In the genomic region with DNA sequence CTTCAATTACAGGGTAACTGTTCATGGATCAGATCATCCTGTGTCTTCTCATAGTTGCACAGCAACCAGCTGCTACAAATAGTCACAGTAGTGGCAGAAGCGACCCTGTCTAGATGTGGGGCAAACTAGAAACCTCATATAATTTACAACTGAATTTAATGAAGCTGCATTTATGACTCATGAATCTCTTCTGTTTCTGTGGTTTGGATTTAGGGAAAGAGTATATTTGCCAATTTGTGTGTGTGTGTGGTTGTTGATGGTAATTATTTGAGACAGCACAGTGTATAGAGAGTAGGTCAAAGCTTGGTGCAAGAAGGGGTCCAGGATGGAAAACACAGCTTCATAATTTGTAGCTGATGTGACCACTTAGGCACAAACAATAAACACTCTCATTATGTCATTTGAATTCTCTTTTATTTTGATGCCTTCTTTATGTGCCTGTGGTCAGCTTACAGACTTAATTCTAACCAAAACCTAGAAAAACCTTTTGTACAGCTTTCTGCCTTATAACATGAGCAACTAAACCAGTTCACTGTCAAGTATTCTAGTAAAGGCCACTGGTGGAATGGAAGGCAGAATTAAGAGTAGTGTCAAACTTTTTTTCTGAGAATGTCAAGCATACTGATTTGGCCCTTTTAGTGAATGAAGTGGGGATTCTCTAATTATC, we compare ENCODE assay signal across 22 cellular contexts.
DNase-seq lines count a peak whose midpoint lies in the region; ATAC-seq, FAIRE-seq and TF ChIP-seq lines count a peak whose summit lies in the region.
"Had no signal": no experiment of that assay in that cellular context is flagged by ENCODE, and none has a peak within 500 bp of the region (broad histone marks: within the 10 kb centered on the region; RNA-seq: fewer than 3 reads in every experiment).

No MANE protein-coding gene starts in this region.

- H3K4me3 ChIP-seq in GM12878 (no peak overlapping the region), mesenchymal stem cell (ENCODE audit: insufficient read depth in 1 of 2, low read depth in 1 of 2, low read length in 2 of 2) (no peak overlapping the region), smooth muscle cell (no peak overlapping the region)
- H3K4me3 ChIP-seq: coronary artery, SJSA1 had no signal

- in situ Hi-C loops in GM12878 (cut with MboI) = no loop called here

- no peak overlapping the region for H3K23ac ChIP-seq in mesenchymal stem cell (ENCODE audit: low read length in 2 of 2)

- H2BK12ac ChIP-seq in mesenchymal stem cell (ENCODE audit: low read length in 2 of 2) = no peak overlapping the region

- no peak overlapping the region for H3K14ac ChIP-seq in mesenchymal stem cell (ENCODE audit: low read length in 2 of 2)

- H3K79me2 ChIP-seq in GM12878 (ENCODE audit: control insufficient read depth, insufficient read depth, low read length) (no peaks in the 10 kb centered on the region), smooth muscle cell (ENCODE audit: low read depth) (no peaks in the 10 kb centered on the region)

- CTCF ChIA-PET in GM12878 (lab: Yijun Ruan, JAX) (interaction anchor here (0.6 to 1.6 kb wide), 6 partner anchors 12 to 537 kb away, joined by 3 to 4 read pairs (median 3); no protein-coding TSS in a partner anchor), RWPE1 (lab: Yijun Ruan, JAX) (no interaction called here)

- no peaks in the 10 kb centered on the region for H3K79me1 ChIP-seq in mesenchymal stem cell (replicated peaks; ENCODE audit: low read length, poor library complexity, severe bottlenecking)

- H3K4me2 ChIP-seq in GM12878 (ENCODE audit: control insufficient read depth, insufficient read depth) (no peak overlapping the region), mesenchymal stem cell (ENCODE audit: low read length, poor library complexity, severe bottlenecking) (no peak overlapping the region), smooth muscle cell (no peak overlapping the region)

- H3K27me3 ChIP-seq in GM12878 (replicated peaks in 1 of 2; ENCODE audit: control insufficient read depth in 2 of 2, insufficient read depth in 2 of 2, low read length in 1 of 2) (no peaks in the 10 kb centered on the region), mesenchymal stem cell (ENCODE audit: control insufficient read depth in 1 of 2, insufficient read depth in 1 of 2, low read length in 2 of 2) (no peaks in the 10 kb centered on the region), smooth muscle cell (ENCODE audit: low read depth) (no peaks in the 10 kb centered on the region)
- H3K27me3 ChIP-seq: SJSA1 had no signal

- H3K27ac ChIP-seq in GM12878 (ENCODE audit: control insufficient read depth, insufficient read depth) (no peak overlapping the region), mesenchymal stem cell (ENCODE audit: low read length, poor library complexity, severe bottlenecking) (no peak overlapping the region), RWPE1 (no peak overlapping the region), smooth muscle cell (ENCODE audit: low read depth) (no peak overlapping the region)
- H3K27ac ChIP-seq: coronary artery, SJSA1 had no signal

- peaks cover 8% of the 10 kb centered on the region; the same call in 1 of the 2 replicates for H3K4me1 Mint-ChIP-seq in HFFc6 (ENCODE audit: low read depth)
- H3K4me1 Mint-ChIP-seq: CD14-positive monocyte; natural killer cell; stimulated activated memory B cell treated with anti-CD40 and anti-IgM and Interleukin-4, amounts not matched to agents 10 μg/mL and 1 μg/mL and 100 μg/mL, for 72 hours had no signal

- POLR2A ChIA-PET in GM12878 (lab: Charles Lee) = no interaction called here
- POLR2A ChIA-PET in RWPE1 (lab: Yijun Ruan, JAX; ENCODE audit: low non-redundant PET) = no interaction called here

- peaks cover 8% of the 10 kb centered on the region for H3K27me3 Mint-ChIP-seq in HFFc6 (ENCODE audit: insufficient read depth)
- H3K27me3 Mint-ChIP-seq: stimulated activated memory B cell treated with anti-CD40 and anti-IgM and Interleukin-4, amounts not matched to agents 10 μg/mL and 1 μg/mL and 100 μg/mL, for 72 hours had no signal

- H3K9ac ChIP-seq in GM12878 (ENCODE audit: control insufficient read depth, insufficient read depth, low read length) = no peak overlapping the region
- H3K9ac ChIP-seq in mesenchymal stem cell (ENCODE audit: low read length) = no peak overlapping the region
- H3K9ac ChIP-seq in smooth muscle cell (ENCODE audit: low read depth) = no peak overlapping the region

- BruUV-seq in GM12878 (replicated peaks; lab: Mats Ljungman, UMichigan) = no TSS peak

- H2BK15ac ChIP-seq in mesenchymal stem cell (ENCODE audit: low read depth, poor library complexity, severe bottlenecking) = no peak overlapping the region

- no peak overlapping the region for H2AK5ac ChIP-seq in mesenchymal stem cell (ENCODE audit: low read length, severe bottlenecking)

- no peak overlapping the region for H3K4me3 Mint-ChIP-seq in HFFc6
- H3K4me3 Mint-ChIP-seq: CD14-positive monocyte; natural killer cell; stimulated activated memory B cell treated with anti-CD40 and anti-IgM and Interleukin-4, amounts not matched to agents 10 μg/mL and 1 μg/mL and 100 μg/mL, for 72 hours had no signal

- no peaks in the 10 kb centered on the region for H4K20me1 ChIP-seq in GM12878 (ENCODE audit: control insufficient read depth, insufficient read depth)
- H4K20me1 ChIP-seq in smooth muscle cell (ENCODE audit: low read depth) = no peaks in the 10 kb centered on the region

- TF ChIP-seq RAD21 in GM12878 (IDR thresholded peaks at IDR 0.05; ENCODE audit: insufficient read depth, low read depth, low read length) = no peak

- SMC1A ChIA-PET in GM12878 (lab: Charles Lee; ENCODE audit: uncharacterized antibody, unreplicated experiment) = no interaction called here

- H2BK5ac ChIP-seq in mesenchymal stem cell (ENCODE audit: low read depth, low read length, poor library complexity, severe bottlenecking) = no peak overlapping the region

- H2BK120ac ChIP-seq in mesenchymal stem cell (ENCODE audit: low read depth, low read length) = no peak overlapping the region

- TF ChIP-seq CTCF in HFFc6 (IDR thresholded peaks at IDR 0.05) (no peak), GM12878 (IDR thresholded peaks at IDR 0.05 in 2 of 3, conservative IDR thresholded peaks at IDR 0.05 in 1 of 3; ENCODE audit: control insufficient read depth in 2 of 3, extremely low read depth in 1 of 3, insufficient read depth in 1 of 3, low read depth in 3 of 3, low read length in 3 of 3) (no peak), RWPE1 (conservative IDR thresholded peaks at IDR 0.05; ENCODE audit: low read depth) (no peak), smooth muscle cell (IDR thresholded peaks at IDR 0.05; ENCODE audit: borderline replicate concordance, insufficient read depth, poor library complexity, severe bottlenecking) (no peak)

- no peak overlapping the region for H3K27ac Mint-ChIP-seq in HFFc6
- H3K27ac Mint-ChIP-seq: CD14-positive monocyte; natural killer cell; stimulated activated memory B cell treated with anti-CD40 and anti-IgM and Interleukin-4, amounts not matched to agents 10 μg/mL and 1 μg/mL and 100 μg/mL, for 72 hours had no signal

- H3K18ac ChIP-seq in mesenchymal stem cell (ENCODE audit: low read depth in 1 of 2, low read length in 2 of 2) = no peak overlapping the region

- H4K91ac ChIP-seq in mesenchymal stem cell (ENCODE audit: low read length) = no peak overlapping the region

- intact Hi-C loops in GM12878 (cut with micrococcal nuclease; ENCODE audit: unreplicated experiment) = no loop called here

- ATAC-seq in GM12878 (peak; percentile 31), GM18502 (IDR thresholded peaks at IDR 0.05; ENCODE audit: poor library complexity, unreplicated experiment) (no peak)
- ATAC-seq: natural killer cell; stimulated activated memory B cell treated with anti-CD40 and anti-IgM and Interleukin-4, amounts not matched to agents 10 μg/mL and 1 μg/mL and 100 μg/mL, for 72 hours had no signal

- no peak for FAIRE-seq in GM12878 (lab: Jason Lieb, UNC)
- FAIRE-seq: endothelial cell of umbilical vein, islet of Langerhans had no signal

- 0% methylated on average over 1 of the region's 1 CpG for whole genome bisulfite sequencing in GM12878 (ENCODE audit: insufficient coverage, insufficient replicate concordance, low lambda C conversion rate, missing lambda C conversion rate)
- WGBS in mesenchymal stem cell = 67% methylated on average over 1 of the region's 1 CpG
- WGBS in smooth muscle cell (ENCODE audit: low lambda C conversion rate) = 57% methylated on average over 1 of the region's 1 CpG

- TF ChIP-seq POLR2A in GM12878 (IDR thresholded peaks at IDR 0.05; ENCODE audit: low read depth, low read length) = no peak

- H3F3A ChIP-seq in smooth muscle cell (ENCODE audit: low read depth) = no peaks in the 10 kb centered on the region

- H3K9me3 Mint-ChIP-seq in HFFc6 = no peaks in the 10 kb centered on the region
- H3K9me3 Mint-ChIP-seq: natural killer cell; stimulated activated memory B cell treated with anti-CD40 and anti-IgM and Interleukin-4, amounts not matched to agents 10 μg/mL and 1 μg/mL and 100 μg/mL, for 72 hours had no signal

- no peak overlapping the region for H3K4ac ChIP-seq in mesenchymal stem cell (ENCODE audit: low read depth in 1 of 2, low read length in 2 of 2)

- no peak overlapping the region for H4K8ac ChIP-seq in mesenchymal stem cell (ENCODE audit: low read length)

- no peaks in the 10 kb centered on the region for H3K9me3 ChIP-seq in GM12878 (replicated peaks; ENCODE audit: control insufficient read depth, insufficient read depth, low read length)
- H3K9me3 ChIP-seq in mesenchymal stem cell (ENCODE audit: control insufficient read depth, low read length) = no peaks in the 10 kb centered on the region
- H3K9me3 ChIP-seq in smooth muscle cell (replicated peaks; ENCODE audit: low read depth) = no peaks in the 10 kb centered on the region
- H3K9me3 ChIP-seq: SJSA1 had no signal

- DNase-seq in EL (peak; percentile 43), HFFc6 (peak; percentile 60), GM12878 (ENCODE audit: low read depth, low spot score) (no peak), mesenchymal stem cell (peak; percentile 47), NCI-H82 (lab: John Stamatoyannopoulos, UW) (no peak), RWPE1 (ENCODE audit: low spot score) (no peak), smooth muscle cell (lab: John Stamatoyannopoulos, UW; ENCODE audit: unreplicated experiment) (no peak)
- DNase-seq: activated effector memory CD4-positive, alpha-beta T cell treated with Interleukin-2 at 50 U/mL for 16 hours; aorta; DMS53; head of caudate nucleus; natural killer cell; NCI-H1694 treated with DMSO at 0.1 percent for 48 hours; NCI-H510A treated with DMSO at 0.1 percent for 48 hours; T-helper 9 cell had no signal

- H3K36me3 ChIP-seq in GM12878 (ENCODE audit: control insufficient read depth in 2 of 2, insufficient read depth in 2 of 2, low read length in 1 of 2) (no peaks in the 10 kb centered on the region), mesenchymal stem cell (ENCODE audit: control insufficient read depth in 1 of 2, insufficient read depth in 2 of 2, low read depth in 1 of 2, low read length in 2 of 2) (no peaks in the 10 kb centered on the region), smooth muscle cell (ENCODE audit: low read depth) (no peaks in the 10 kb centered on the region)
- H3K36me3 ChIP-seq: SJSA1 had no signal

- no peak for TF ChIP-seq EP300 in GM12878 (IDR thresholded peaks at IDR 0.05; ENCODE audit: borderline replicate concordance in 1 of 2, control insufficient read depth in 1 of 2, low read depth in 2 of 2, low read length in 2 of 2)

- RAD21 ChIA-PET in GM12878 (lab: Charles Lee; ENCODE audit: unreplicated experiment) = interaction anchor here (0.6 to 1.3 kb wide), 2 partner anchors 94 to 102 kb away, joined by 3 read pairs; no protein-coding TSS in a partner anchor

- H2AFZ ChIP-seq in GM12878 (ENCODE audit: control insufficient read depth, low read depth, low read length) (no peak overlapping the region), mesenchymal stem cell (ENCODE audit: low read depth, low read length) (no peak overlapping the region), smooth muscle cell (ENCODE audit: low read depth) (no peak overlapping the region)

- no peaks in the 10 kb centered on the region for H3K36me3 Mint-ChIP-seq in HFFc6 (ENCODE audit: low read depth)
- H3K36me3 Mint-ChIP-seq: CD14-positive monocyte; natural killer cell; stimulated activated memory B cell treated with anti-CD40 and anti-IgM and Interleukin-4, amounts not matched to agents 10 μg/mL and 1 μg/mL and 100 μg/mL, for 72 hours had no signal

- H3K4me1 ChIP-seq in GM12878 (ENCODE audit: control insufficient read depth, insufficient read depth, low read length) = no peaks in the 10 kb centered on the region
- H3K4me1 ChIP-seq in mesenchymal stem cell (ENCODE audit: control insufficient read depth, insufficient read depth, low read depth, low read length) = no peaks in the 10 kb centered on the region
- H3K4me1 ChIP-seq in smooth muscle cell (ENCODE audit: low read depth) = no peaks in the 10 kb centered on the region
- H3K4me1 ChIP-seq: SJSA1 had no signal

Comparison
In these comparisons a context has a peak if more than half of its experiments do, and no peak if none do; other contexts are left out.
1. DNase-seq: peak in EL (single experiment), HFFc6 (single experiment) and mesenchymal stem cell (single experiment); none in GM12878 (single experiment), NCI-H82 (single experiment), RWPE1 (single experiment) and smooth muscle cell (single experiment).